Comparison of ENCODE assay signal across 27 cellular contexts in the genomic region with DNA sequence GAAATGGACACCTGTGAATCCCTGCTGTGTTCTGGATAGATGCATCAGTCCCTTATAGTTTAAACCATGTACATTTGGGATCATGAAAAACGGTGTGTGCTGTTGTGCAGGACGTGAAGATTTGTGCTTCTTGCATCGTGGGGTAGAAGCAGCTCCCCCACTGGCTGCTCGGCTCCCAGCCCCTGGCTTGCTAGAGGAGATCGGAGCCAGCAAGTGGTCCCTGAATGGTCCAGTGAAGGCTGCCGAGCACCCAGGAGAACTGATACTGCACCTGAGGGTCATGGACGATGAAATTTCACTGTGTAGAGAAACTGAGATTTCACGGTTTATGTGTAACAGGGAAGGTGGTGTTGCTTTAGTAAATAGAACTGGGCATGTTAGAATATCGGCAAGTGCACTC.
"Had no signal": no experiment of that assay in that cellular context is flagged by ENCODE, and none has a peak within 500 bp of the region (broad histone marks: within the 10 kb centered on the region; RNA-seq: fewer than 3 reads in every experiment).

No MANE protein-coding gene starts in this region.

- ATAC-seq: left lung; lower lobe of right lung; naive thymus-derived CD8-positive, alpha-beta T cell; right cardiac atrium; sciatic nerve; stimulated activated naive CD8-positive, alpha-beta T cell treated with anti-CD3 and anti-CD28 coated beads, Interleukin-15, amount 100 ng/mL, for 72 hours; upper lobe of right lung had no signal

- H3K36me3 Mint-ChIP-seq: immature natural killer cell; naive thymus-derived CD8-positive, alpha-beta T cell had no signal

- H3K4me1 ChIP-seq: left lung, lower lobe of right lung, prostate gland, thyroid gland, upper lobe of right lung had no signal

- H3K27me3 ChIP-seq: left lung, ovary, thyroid gland, upper lobe of right lung had no signal

- H3K9me3 Mint-ChIP-seq: naive thymus-derived CD8-positive, alpha-beta T cell; nephron; neural crest cell; stimulated activated naive CD8-positive, alpha-beta T cell treated with anti-CD3 and anti-CD28 coated beads, Interleukin-15, amount 100 ng/mL, for 72 hours had no signal

- H3K4me3 ChIP-seq: left lung, lower lobe of right lung, ovary, prostate gland, skin epidermis, thyroid gland, upper lobe of right lung had no signal

- H3K27ac Mint-ChIP-seq: immature natural killer cell; naive thymus-derived CD8-positive, alpha-beta T cell; nephron had no signal

- DNase-seq: hypothalamus; immature natural killer cell; left lung; lower lobe of right lung; mammary epithelial cell; mesenchymal stem cell; naive thymus-derived CD8-positive, alpha-beta T cell; nucleus accumbens; ovary; retina; right cardiac atrium; stimulated activated CD4-positive, alpha-beta T cell treated with anti-CD3 and anti-CD28 coated beads, Interleukin-12 subunit alpha, Interleukin-12 subunit beta, amount 100 ng/mL, for 4 hours; stimulated activated CD4-positive, alpha-beta T cell treated with anti-CD3 and anti-CD28 coated beads, Interleukin-15, amount 100 ng/mL, for 24 hours; stimulated activated CD4-positive, alpha-beta T cell treated with anti-CD3 and anti-CD28 coated beads, Interleukin-2, amount 100 ng/mL, for 24 hours; stimulated activated CD4-positive, alpha-beta T cell treated with anti-CD3 and anti-CD28 coated beads, Interleukin-4, amount 100 ng/mL, for 1 hour; stimulated activated naive CD4-positive, alpha-beta T cell treated with Interleukin-2 at 50 U/mL for 16 hours; stimulated activated naive CD8-positive, alpha-beta T cell treated with anti-CD3 and anti-CD28 coated beads, Interleukin-15, amount 100 ng/mL, for 72 hours; substantia nigra; thyroid gland; trophoblast cell; upper lobe of right lung had no signal

- H3K27ac ChIP-seq: left lung, lower lobe of right lung, ovary, prostate gland, skin epidermis, thyroid gland, upper lobe of right lung had no signal

- H3K9me3 ChIP-seq: left lung, lower lobe of right lung, ovary, prostate gland, thyroid gland, upper lobe of right lung had no signal

- FAIRE-seq: islet of Langerhans had no signal

- H3K4me1 Mint-ChIP-seq: immature natural killer cell; naive thymus-derived CD8-positive, alpha-beta T cell had no signal

- H3K4me3 Mint-ChIP-seq: immature natural killer cell; naive thymus-derived CD8-positive, alpha-beta T cell; nephron; neural crest cell; stimulated activated naive CD8-positive, alpha-beta T cell treated with anti-CD3 and anti-CD28 coated beads, Interleukin-15, amount 100 ng/mL, for 72 hours had no signal

- H3K36me3 ChIP-seq: left lung, lower lobe of right lung, ovary, prostate gland, thyroid gland, upper lobe of right lung had no signal
